In genomic region chr18:58056847-58057246, GRCh38 we compare ENCODE assay signal across 23 cellular contexts.
DNase-seq lines count a peak whose midpoint lies in the region; ATAC-seq, FAIRE-seq and TF ChIP-seq lines count a peak whose summit lies in the region.
"Had no signal": no experiment of that assay in that cellular context is flagged by ENCODE, and none has a peak within 500 bp of the region (broad histone marks: within the 10 kb centered on the region; RNA-seq: fewer than 3 reads in every experiment).

No MANE protein-coding gene starts in this region.

- no peaks in the 10 kb centered on the region for H3K79me2 ChIP-seq in parathyroid adenoma

- H2AFZ ChIP-seq in parathyroid adenoma = peak overlapping the region; percentile 39
- H2AFZ ChIP-seq: GM23248 had no signal

- peaks cover 13% of the 10 kb centered on the region for H3K4me1 ChIP-seq in parathyroid adenoma
- H3K4me1 ChIP-seq: BE2C had no signal

- no peak overlapping the region for H3K4me2 ChIP-seq in parathyroid adenoma (ENCODE audit: low read length)
- H3K4me2 ChIP-seq: A549; BLaER1 treated with 17β-estradiol and CSF1 and Interleukin-3, amounts not matched to agents 10 nM and 100 nM had no signal

- ATAC-seq in GM21528 (IDR thresholded peaks at IDR 0.05; ENCODE audit: low FRiP score, unreplicated experiment) = no peak
- ATAC-seq: A549, GM12878 had no signal

- TF ChIP-seq CTCF in D721Med (IDR thresholded peaks at IDR 0.05; ENCODE audit: insufficient read depth, missing control alignments) (no peak), parathyroid adenoma (IDR thresholded peaks at IDR 0.05) (no peak)

- H3K4me3 ChIP-seq in parathyroid adenoma (ENCODE audit: low read depth, low read length) = no peak overlapping the region
- H3K4me3 ChIP-seq: A549; BLaER1 treated with 17β-estradiol and CSF1 and Interleukin-3, amounts not matched to agents 10 nM and 100 nM; GM12878; GM23248 had no signal

- H3K9me3 ChIP-seq in parathyroid adenoma (ENCODE audit: control insufficient read depth, low read length) = no peaks in the 10 kb centered on the region
- H3K9me3 ChIP-seq: A549, BE2C had no signal

- DNase-seq in D721Med (ENCODE audit: insufficient read length, low spot score) (no peak), islet precursor cell (peak; percentile 52), substantia nigra (lab: John Stamatoyannopoulos, UW) (no peak), DMS153 treated with DMSO at 0.1 percent for 48 hours (lab: John Stamatoyannopoulos, UW; ENCODE audit: unreplicated experiment) (no peak), NCI-H1048 (lab: John Stamatoyannopoulos, UW) (no peak)
- DNase-seq: 8988T; ACHN; AML-193; BE2C; Calu3; CD4-positive, alpha-beta memory T cell; DMS153; DMS79; GDM1; GM23248; H7; HCEC 1CT had no signal

- no peaks in the 10 kb centered on the region for H3K36me3 ChIP-seq in parathyroid adenoma (ENCODE audit: control insufficient read depth, insufficient read depth, low read length)
- H3K36me3 ChIP-seq: BE2C had no signal

- no peaks in the 10 kb centered on the region for H3K27me3 ChIP-seq in parathyroid adenoma (ENCODE audit: control insufficient read depth, insufficient read depth, low read length)
- H3K27me3 ChIP-seq: BE2C; BLaER1 treated with 17β-estradiol and CSF1 and Interleukin-3, amounts not matched to agents 10 nM and 100 nM had no signal

- peak; percentile 55 for FAIRE-seq in D721Med (lab: Jason Lieb, UNC)
- FAIRE-seq: A549, GM12878, H1 had no signal

- H3K9ac ChIP-seq in parathyroid adenoma = no peak overlapping the region
- H3K9ac ChIP-seq: BLaER1 treated with 17β-estradiol and CSF1 and Interleukin-3, amounts not matched to agents 10 nM and 100 nM; GM23248 had no signal

- H3K27ac ChIP-seq in parathyroid adenoma = no peak overlapping the region
- H3K27ac ChIP-seq in substantia nigra (ENCODE audit: low read depth, low read length, poor library complexity, severe bottlenecking) = peak overlapping the region; percentile 0
- H3K27ac ChIP-seq: BLaER1 treated with 17β-estradiol and CSF1 and Interleukin-3, amounts not matched to agents 10 nM and 100 nM; GM23248 had no signal
